Comparison of ENCODE assay signal across 21 cellular contexts in genomic region chr17:17714879-17715278, GRCh38. TPM values are rescaled to one million over a fixed set of nuclear protein-coding genes. Genes with fewer than 3 reads are reported as not detected.
DNase-seq lines count a peak whose midpoint lies in the region; ATAC-seq, FAIRE-seq and TF ChIP-seq lines count a peak whose summit lies in the region.
"Had no signal": no experiment of that assay in that cellular context is flagged by ENCODE, and none has a peak within 500 bp of the region (broad histone marks: within the 10 kb centered on the region; RNA-seq: fewer than 3 reads in every experiment).

No MANE protein-coding gene starts in this region.

- no peak overlapping the region for H2AFZ ChIP-seq in neuronal stem cell (ENCODE audit: low read length)

- H3K27me3 ChIP-seq in heart left ventricle: no peaks in the 10 kb centered on the region
- H3K27me3 ChIP-seq in bronchial epithelial cell (ENCODE audit: control insufficient read depth, insufficient read depth, low read length): no peaks in the 10 kb centered on the region
- H3K27me3 ChIP-seq in neuronal stem cell (ENCODE audit: control insufficient read depth in 3 of 3, insufficient read depth in 3 of 3, low read depth in 1 of 3, low read length in 3 of 3): no peaks in the 10 kb centered on the region
- H3K27me3 ChIP-seq in tibial nerve: no peaks in the 10 kb centered on the region
- H3K27me3 ChIP-seq: gastrocnemius medialis had no signal

- no peak overlapping the region for H2BK120ac ChIP-seq in neuronal stem cell (ENCODE audit: low read depth, low read length)

- FAIRE-seq in bronchial epithelial cell (lab: Jason Lieb, UNC): peak; percentile 23
- FAIRE-seq: A204.1 had no signal

- H2BK5ac ChIP-seq in neuronal stem cell (ENCODE audit: low read length): no peak overlapping the region

- H3K36me3 Mint-ChIP-seq in type B pancreatic cell: peaks cover 7% of the 10 kb centered on the region
- peaks cover 20% of the 10 kb centered on the region for H3K36me3 Mint-ChIP-seq in stimulated activated memory B cell treated with anti-CD40 and anti-IgM and Interleukin-4, amounts not matched to agents 10 μg/mL and 1 μg/mL and 100 μg/mL, for 72 hours
- H3K36me3 Mint-ChIP-seq: activated naive CD4-positive, alpha-beta T cell treated with anti-CD3 and anti-CD28 coated beads, Interleukin-2, amount 50 U/mL, for 72 hours had no signal

- H3K23ac ChIP-seq in neuronal stem cell (ENCODE audit: low read depth, low read length, poor library complexity): no peak overlapping the region

- no peak overlapping the region for H3K4me3 ChIP-seq in heart left ventricle
- no peak overlapping the region for H3K4me3 ChIP-seq in bronchial epithelial cell (ENCODE audit: low read depth, low read length)
- H3K4me3 ChIP-seq in neuronal stem cell (ENCODE audit: low read length in 2 of 2): peak overlapping the region in 1 of 2 donors; percentile 2
- H3K4me3 ChIP-seq in tibial nerve: no peak overlapping the region
- H3K4me3 ChIP-seq: gastrocnemius medialis had no signal

- H2AK5ac ChIP-seq in neuronal stem cell (ENCODE audit: low read depth, low read length): peak overlapping the region; percentile 60

- intact Hi-C loops in heart left ventricle (cut with DNase I): no loop called here
- intact Hi-C loops in Right ventricle myocardium superior (cut with DNase I): no loop called here

- peaks cover 33% of the 10 kb centered on the region for H3K79me1 ChIP-seq in neuronal stem cell (ENCODE audit: low read depth, low read length)

- peak overlapping the region; percentile 73 for H3K9ac ChIP-seq in neuronal stem cell (ENCODE audit: low read depth, low read length, poor library complexity)

- peaks cover 58% of the 10 kb centered on the region for H3K4me1 Mint-ChIP-seq in type B pancreatic cell (ENCODE audit: unreplicated experiment)
- H3K4me1 Mint-ChIP-seq in stimulated activated memory B cell treated with anti-CD40 and anti-IgM and Interleukin-4, amounts not matched to agents 10 μg/mL and 1 μg/mL and 100 μg/mL, for 72 hours: peaks cover 32% of the 10 kb centered on the region

- peak overlapping the region; percentile 28 for H3K4me3 Mint-ChIP-seq in type B pancreatic cell
- no peak overlapping the region for H3K4me3 Mint-ChIP-seq in stimulated activated memory B cell treated with anti-CD40 and anti-IgM and Interleukin-4, amounts not matched to agents 10 μg/mL and 1 μg/mL and 100 μg/mL, for 72 hours
- H3K4me3 Mint-ChIP-seq: activated CD8-positive, alpha-beta T cell treated with anti-CD3 and anti-CD28 coated beads, Interleukin-2, amount 10 ng/mL, durations not matched to agents 7 days and 5 days; CD14-positive monocyte; T-helper 2 cell treated with Interferon-gamma antibody and Interleukin-4, amounts not matched to agents 5 μg/mL and 100 μg/mL, for 36 hours had no signal

- H3K9me3 Mint-ChIP-seq in type B pancreatic cell: no peaks in the 10 kb centered on the region
- no peaks in the 10 kb centered on the region for H3K9me3 Mint-ChIP-seq in stimulated activated memory B cell treated with anti-CD40 and anti-IgM and Interleukin-4, amounts not matched to agents 10 μg/mL and 1 μg/mL and 100 μg/mL, for 72 hours
- H3K9me3 Mint-ChIP-seq: activated naive CD4-positive, alpha-beta T cell treated with anti-CD3 and anti-CD28 coated beads, Interleukin-2, amount 50 U/mL, for 72 hours; naive thymus-derived CD4-positive, alpha-beta T cell; T-helper 2 cell treated with Interferon-gamma antibody and Interleukin-4, amounts not matched to agents 5 μg/mL and 100 μg/mL, for 36 hours had no signal

- H3K4me1 ChIP-seq in heart left ventricle (peaks cover 0 to 78% (median 39%) of the 10 kb centered on the region in 12 donors), neuronal stem cell (ENCODE audit: control insufficient read depth in 2 of 2, insufficient read depth in 1 of 2, low read depth in 1 of 2, low read length in 2 of 2) (peaks cover 26 to 40% of the 10 kb centered on the region in 2 donors), tibial nerve (peaks cover 0 to 82% (median 42%) of the 10 kb centered on the region in 4 donors)

- H3K14ac ChIP-seq in neuronal stem cell (ENCODE audit: low read length): no peak overlapping the region

- no peak overlapping the region for H4K91ac ChIP-seq in neuronal stem cell (ENCODE audit: low read depth, low read length, poor library complexity)

- no peak overlapping the region for H3K4me2 ChIP-seq in neuronal stem cell (ENCODE audit: insufficient read depth, low read length, poor library complexity, severe bottlenecking)

- TF ChIP-seq CTCF in heart left ventricle (IDR thresholded peaks at IDR 0.05) (no peak), bronchial epithelial cell (IDR thresholded peaks at IDR 0.05; ENCODE audit: insufficient read depth, low read length, severe bottlenecking) (no peak), type B pancreatic cell (conservative IDR thresholded peaks at IDR 0.05) (no peak), tibial nerve (IDR thresholded peaks at IDR 0.05) (no peak)

- H4K8ac ChIP-seq in neuronal stem cell (ENCODE audit: low read depth, low read length): no peak overlapping the region

- no peak for TF ChIP-seq EP300 in tibial nerve (IDR thresholded peaks at IDR 0.05)

- no peak for TF ChIP-seq POLR2A in heart left ventricle (IDR thresholded peaks at IDR 0.05)
- no peak for TF ChIP-seq POLR2A in tibial nerve (IDR thresholded peaks at IDR 0.05)

- WGBS in heart left ventricle, 4 donors: 88 to 90% (median 88%) methylated on average over 3 of the region's 3 CpGs
- WGBS in neuronal stem cell (ENCODE audit: extremely low coverage in 2 of 2, insufficient read length in 2 of 2, insufficient replicate concordance in 1 of 2), 2 donors: no CpG with 5 or more reads among the region's 3 CpGs
- WGBS in tibial nerve, 2 donors: 88 to 92% methylated on average over 3 of the region's 3 CpGs

- no peaks in the 10 kb centered on the region for H3K27me3 Mint-ChIP-seq in type B pancreatic cell
- no peaks in the 10 kb centered on the region for H3K27me3 Mint-ChIP-seq in stimulated activated memory B cell treated with anti-CD40 and anti-IgM and Interleukin-4, amounts not matched to agents 10 μg/mL and 1 μg/mL and 100 μg/mL, for 72 hours

- no peak for DNase-seq in heart left ventricle
- no peak for DNase-seq in Right ventricle myocardium superior
- no peak for DNase-seq in bronchial epithelial cell (ENCODE audit: low read depth)
- DNase-seq in neuronal stem cell (ENCODE audit: low spot score): no peak
- no peak for DNase-seq in type B pancreatic cell (ENCODE audit: extremely low spot score, unreplicated experiment)
- DNase-seq in activated effector memory CD4-positive, alpha-beta T cell treated with anti-CD3 and anti-CD28 coated beads, Interleukin-2, amount 50 U/mL, for 16 hours: no peak
- no peak for DNase-seq in tibial nerve (ENCODE audit: low spot score in 2 of 2)
- DNase-seq: activated CD4-positive, CD25-positive, alpha-beta regulatory T cell; activated CD8-positive, alpha-beta T cell treated with anti-CD3 and anti-CD28 coated beads, Interleukin-2, amount 10 ng/mL, durations not matched to agents 7 days and 5 days; activated T-cell treated with anti-CD3 and anti-CD28 coated beads, Interleukin-2, amount 50 U/mL, for 48 hours; DMS 273 treated with DMSO at 0.1 percent for 48 hours; gastrocnemius medialis; naive thymus-derived CD4-positive, alpha-beta T cell; NCI-H1417 treated with DMSO at 0.1 percent for 48 hours; NCI-H2171; NCI-H69 had no signal

- H3K27ac ChIP-seq in heart left ventricle: peak overlapping the region in 8 of 12 donors; percentile 70 to 88 (median 82)
- H3K27ac ChIP-seq in neuronal stem cell (replicated peaks; ENCODE audit: low read length): no peak overlapping the region
- peak overlapping the region in 1 of 4 donors; percentile 67 for H3K27ac ChIP-seq in tibial nerve
- H3K27ac ChIP-seq: gastrocnemius medialis had no signal

- H3K27ac Mint-ChIP-seq in type B pancreatic cell: no peak overlapping the region
- H3K27ac Mint-ChIP-seq in stimulated activated memory B cell treated with anti-CD40 and anti-IgM and Interleukin-4, amounts not matched to agents 10 μg/mL and 1 μg/mL and 100 μg/mL, for 72 hours: no peak overlapping the region
- H3K27ac Mint-ChIP-seq: activated naive CD4-positive, alpha-beta T cell treated with anti-CD3 and anti-CD28 coated beads, Interleukin-2, amount 50 U/mL, for 72 hours; T-helper 2 cell treated with Interferon-gamma antibody and Interleukin-4, amounts not matched to agents 5 μg/mL and 100 μg/mL, for 36 hours had no signal

- ATAC-seq in heart left ventricle (no peak), Right ventricle myocardium superior (ENCODE audit: poor library complexity) (no peak)
- ATAC-seq in stimulated activated memory B cell treated with anti-CD40 and anti-IgM and Interleukin-4, amounts not matched to agents 10 μg/mL and 1 μg/mL and 100 μg/mL, for 72 hours: no peak
- ATAC-seq: activated CD8-positive, alpha-beta T cell treated with anti-CD3 and anti-CD28 coated beads, Interleukin-2, amount 10 ng/mL, durations not matched to agents 7 days and 5 days; activated naive CD4-positive, alpha-beta T cell treated with anti-CD3 and anti-CD28 coated beads, Interleukin-2, amount 50 U/mL, for 72 hours; naive thymus-derived CD4-positive, alpha-beta T cell had no signal

- peak overlapping the region; percentile 42 for H3K18ac ChIP-seq in neuronal stem cell (ENCODE audit: low read length)

- H2BK12ac ChIP-seq in neuronal stem cell (ENCODE audit: low read length): peak overlapping the region; percentile 16

- H2BK15ac ChIP-seq in neuronal stem cell (ENCODE audit: low read length): no peak overlapping the region

- H3K9me3 ChIP-seq in heart left ventricle: no peaks in the 10 kb centered on the region
- no peaks in the 10 kb centered on the region for H3K9me3 ChIP-seq in neuronal stem cell (replicated peaks in 1 of 2; ENCODE audit: control insufficient read depth in 2 of 2, insufficient read depth in 1 of 2, low read depth in 1 of 2, low read length in 2 of 2)
- H3K9me3 ChIP-seq in tibial nerve: no peaks in the 10 kb centered on the region
- H3K9me3 ChIP-seq: gastrocnemius medialis had no signal

- H3K36me3 ChIP-seq in heart left ventricle (no peaks in the 10 kb centered on the region), bronchial epithelial cell (ENCODE audit: control insufficient read depth, insufficient read depth, low read length) (peaks cover 2% of the 10 kb centered on the region), neuronal stem cell (replicated peaks in 1 of 2; ENCODE audit: control insufficient read depth in 2 of 2, insufficient read depth in 2 of 2, low read length in 2 of 2) (peaks cover 0 to 5% of the 10 kb centered on the region in 2 donors), tibial nerve (peaks cover 0 to 1% (median 0%) of the 10 kb centered on the region in 3 donors)
- H3K36me3 ChIP-seq: gastrocnemius medialis had no signal

- H3K4ac ChIP-seq in neuronal stem cell (ENCODE audit: low read length): no peak overlapping the region

RNA-seq across cellular contexts. Expression of gene RAI1, which starts 33.6 kb away (rescaled TPM):
- total RNA-seq in heart left ventricle (10 to 100 TPM; 15.1 to 37.2 (median 20.8) TPM), Right ventricle myocardium superior (28.3 TPM), bronchial epithelial cell (7.4 and 8.8 TPM in 2 replicates), type B pancreatic cell (ENCODE audit: low replicate concordance) (61.1 and 61.3 TPM in 2 replicates), tibial nerve (10 to 100 TPM; 32.9 to 52.7 (median 45.9) TPM)
- polyA plus RNA-seq in heart left ventricle: 10 to 100 TPM; 17.2 to 23.0 TPM
- 15.1 TPM for polyA plus RNA-seq in neuronal stem cell (2013, experiment 1 of 2)
- 16.0 TPM for polyA plus RNA-seq in neuronal stem cell (2013, experiment 2 of 2)
